23 cellular contexts compared by ENCODE assay signal in the genomic region with DNA sequence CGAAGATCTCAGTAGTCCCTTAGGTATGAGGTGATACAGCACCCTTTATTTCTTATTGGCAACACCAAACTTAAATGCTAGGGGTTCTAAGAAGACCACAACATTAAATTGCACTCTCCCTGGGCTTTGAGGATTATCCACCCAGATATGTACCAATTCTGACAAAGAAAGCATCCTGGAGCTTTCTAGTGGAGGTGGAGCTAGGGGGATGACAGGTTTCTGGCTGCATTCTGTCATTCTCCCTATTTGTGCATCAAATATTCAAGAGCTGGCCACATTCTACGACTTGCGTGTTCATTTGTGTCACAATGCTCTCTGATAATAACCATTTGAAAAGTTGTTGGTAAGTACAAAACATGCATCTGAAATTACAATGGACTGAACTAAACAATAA.
DNase-seq lines count a peak whose midpoint lies in the region; ATAC-seq, FAIRE-seq and TF ChIP-seq lines count a peak whose summit lies in the region.
"Had no signal": no experiment of that assay in that cellular context is flagged by ENCODE, and none has a peak within 500 bp of the region (broad histone marks: within the 10 kb centered on the region; RNA-seq: fewer than 3 reads in every experiment).

No MANE protein-coding gene starts in this region.

- CTCF ChIA-PET in activated CD8-positive, alpha-beta T cell treated with anti-CD3 and anti-CD28 coated beads, Interleukin-2, amount 10 ng/mL, durations not matched to agents 7 days and 5 days (lab: Charles Lee): no interaction called here

- ATAC-seq in HG02623 (IDR thresholded peaks at IDR 0.05; ENCODE audit: unreplicated experiment) (no peak), GM18519 (IDR thresholded peaks at IDR 0.05; ENCODE audit: low FRiP score, unreplicated experiment) (no peak)
- no peak for ATAC-seq in activated CD8-positive, alpha-beta T cell treated with anti-CD3 and anti-CD28 coated beads, Interleukin-2, amount 10 ng/mL, durations not matched to agents 7 days and 5 days
- ATAC-seq: activated CD8-positive, alpha-beta T cell treated with anti-CD3 and anti-CD28 coated beads for 36 hours; GM12878 had no signal

- DNase-seq in A172 (ENCODE audit: low spot score) (peak; percentile 33), coronary artery (ENCODE audit: low spot score) (no peak), GM12891 (ENCODE audit: insufficient read length, low spot score) (no peak)
- DNase-seq in activated CD8-positive, alpha-beta T cell treated with anti-CD3 and anti-CD28 coated beads, Interleukin-2, amount 10 ng/mL, durations not matched to agents 7 days and 5 days: no peak
- DNase-seq: activated CD4-positive, alpha-beta T cell treated with anti-CD3 and anti-CD28 coated beads for 1 hour; activated CD8-positive, alpha-beta T cell treated with anti-CD3 and anti-CD28 coated beads for 36 hours; activated effector memory CD4-positive, alpha-beta T cell treated with Interleukin-2 at 50 U/mL for 16 hours; activated naive CD8-positive, alpha-beta T cell treated with anti-CD3 and anti-CD28 coated beads for 36 hours; activated T-cell treated with anti-CD3 and anti-CD28 coated beads for 4 hours; NCI-H2081 treated with DMSO at 0.1 percent for 48 hours; ovary; stimulated activated CD4-positive, alpha-beta T cell treated with anti-CD3 and anti-CD28 coated beads, Interleukin-12 subunit alpha, Interleukin-12 subunit beta, amount 100 ng/mL, for 4 hours; stimulated activated CD4-positive, alpha-beta T cell treated with anti-CD3 and anti-CD28 coated beads, Interleukin-4, amount 100 ng/mL, for 4 hours; stimulated activated naive CD4-positive, alpha-beta T cell treated with Interleukin-2 at 50 U/mL for 16 hours; testis; uterus had no signal

- H3K27me3 Mint-ChIP-seq in nephron (ENCODE audit: low read depth): no peaks in the 10 kb centered on the region
- no peaks in the 10 kb centered on the region for H3K27me3 Mint-ChIP-seq in activated CD8-positive, alpha-beta T cell treated with anti-CD3 and anti-CD28 coated beads, Interleukin-2, amount 10 ng/mL, durations not matched to agents 7 days and 5 days (ENCODE audit: low read depth)
- H3K27me3 Mint-ChIP-seq: activated CD8-positive, alpha-beta T cell treated with anti-CD3 and anti-CD28 coated beads for 36 hours; activated naive CD8-positive, alpha-beta T cell treated with anti-CD3 and anti-CD28 coated beads for 36 hours; dendritic cell treated with granulocyte-macrophage colony-stimulating factor and Interleukin-4, amounts not matched to agents 40 ng/mL and 50 ng/mL, for 4 days had no signal

- peak overlapping the region; percentile 92 for H3K27ac ChIP-seq in HUES48 (ENCODE audit: low read depth, low read length)
- H3K27ac ChIP-seq in coronary artery: peak overlapping the region; percentile 24 to 65
- H3K27ac ChIP-seq: C4-2B, ovary, testis, uterus had no signal

- H3K36me3 Mint-ChIP-seq in nephron (ENCODE audit: low read depth): peaks cover 9% of the 10 kb centered on the region
- H3K36me3 Mint-ChIP-seq in activated CD8-positive, alpha-beta T cell treated with anti-CD3 and anti-CD28 coated beads, Interleukin-2, amount 10 ng/mL, durations not matched to agents 7 days and 5 days (ENCODE audit: low read depth): no peaks in the 10 kb centered on the region
- H3K36me3 Mint-ChIP-seq: activated naive CD8-positive, alpha-beta T cell treated with anti-CD3 and anti-CD28 coated beads for 36 hours had no signal

- TF ChIP-seq POLR2A in GM12891 (IDR thresholded peaks at IDR 0.05; ENCODE audit: low read depth, low read length): no peak

- H3K36me3 ChIP-seq in HUES48 (ENCODE audit: control insufficient read depth, insufficient read depth, low read length): no peaks in the 10 kb centered on the region
- H3K36me3 ChIP-seq: ovary, uterus had no signal

- peaks cover 22% of the 10 kb centered on the region for H3K4me1 Mint-ChIP-seq in nephron
- no peaks in the 10 kb centered on the region for H3K4me1 Mint-ChIP-seq in activated CD8-positive, alpha-beta T cell treated with anti-CD3 and anti-CD28 coated beads, Interleukin-2, amount 10 ng/mL, durations not matched to agents 7 days and 5 days (ENCODE audit: low read depth)
- H3K4me1 Mint-ChIP-seq: activated naive CD8-positive, alpha-beta T cell treated with anti-CD3 and anti-CD28 coated beads for 36 hours had no signal

- H3K27ac Mint-ChIP-seq in nephron: peak overlapping the region in 2 of 3 experiments; percentile 13 to 43
- no peak overlapping the region for H3K27ac Mint-ChIP-seq in activated CD8-positive, alpha-beta T cell treated with anti-CD3 and anti-CD28 coated beads, Interleukin-2, amount 10 ng/mL, durations not matched to agents 7 days and 5 days
- H3K27ac Mint-ChIP-seq: activated CD8-positive, alpha-beta T cell treated with anti-CD3 and anti-CD28 coated beads for 36 hours; activated naive CD8-positive, alpha-beta T cell treated with anti-CD3 and anti-CD28 coated beads for 36 hours; dendritic cell treated with granulocyte-macrophage colony-stimulating factor and Interleukin-4, amounts not matched to agents 40 ng/mL and 50 ng/mL, for 4 days had no signal

- H3K27me3 ChIP-seq in HUES48 (ENCODE audit: control insufficient read depth, insufficient read depth, low read length): no peaks in the 10 kb centered on the region
- H3K27me3 ChIP-seq: ovary, testis, uterus had no signal

- H3K4me3 Mint-ChIP-seq in nephron: no peak overlapping the region
- no peak overlapping the region for H3K4me3 Mint-ChIP-seq in activated CD8-positive, alpha-beta T cell treated with anti-CD3 and anti-CD28 coated beads, Interleukin-2, amount 10 ng/mL, durations not matched to agents 7 days and 5 days
- H3K4me3 Mint-ChIP-seq: activated CD8-positive, alpha-beta T cell treated with anti-CD3 and anti-CD28 coated beads for 36 hours; activated naive CD8-positive, alpha-beta T cell treated with anti-CD3 and anti-CD28 coated beads for 36 hours; dendritic cell treated with granulocyte-macrophage colony-stimulating factor and Interleukin-4, amounts not matched to agents 40 ng/mL and 50 ng/mL, for 4 days had no signal

- FAIRE-seq in GM12891 (lab: Jason Lieb, UNC): no peak
- FAIRE-seq: GM12878 had no signal

- H3K9me3 Mint-ChIP-seq in nephron: peaks cover 8% of the 10 kb centered on the region
- H3K9me3 Mint-ChIP-seq in activated CD8-positive, alpha-beta T cell treated with anti-CD3 and anti-CD28 coated beads, Interleukin-2, amount 10 ng/mL, durations not matched to agents 7 days and 5 days (ENCODE audit: insufficient read depth): peaks cover 3% of the 10 kb centered on the region

- H3K9me3 ChIP-seq in HUES48 (ENCODE audit: control insufficient read depth, insufficient read depth, low read length): no peaks in the 10 kb centered on the region
- H3K9me3 ChIP-seq: ovary, testis, uterus had no signal

- no peak overlapping the region; the same call in 1 of the 2 replicates for H3K9ac ChIP-seq in HUES48 (ENCODE audit: low read depth, low read length)

- H3K4me3 ChIP-seq in HUES48 (ENCODE audit: low read depth, low read length): no peak overlapping the region
- H3K4me3 ChIP-seq in coronary artery: no peak overlapping the region
- H3K4me3 ChIP-seq: GM12878, ovary, testis, uterus had no signal

- POLR2A ChIA-PET in activated CD8-positive, alpha-beta T cell treated with anti-CD3 and anti-CD28 coated beads, Interleukin-2, amount 10 ng/mL, durations not matched to agents 7 days and 5 days (lab: Charles Lee): no interaction called here

- TF ChIP-seq CTCF in coronary artery (IDR thresholded peaks at IDR 0.05): no peak
- no peak for TF ChIP-seq CTCF in nephron (IDR thresholded peaks at IDR 0.05; ENCODE audit: unreplicated experiment in 3 of 3)

- H3K4me1 ChIP-seq in HUES48 (ENCODE audit: control insufficient read depth, insufficient read depth, low read length): peaks cover 40% of the 10 kb centered on the region
- H3K4me1 ChIP-seq: testis, uterus had no signal

TF ChIP-seq in GM12891, 5 proteins besides CTCF, POLR2A, EP300 and RAD21:
- TF ChIP-seq SPI1 (IDR thresholded peaks at IDR 0.05; ENCODE audit: low read depth, low read length): no peak
- no peak for TF ChIP-seq TAF1 (IDR thresholded peaks at IDR 0.05; ENCODE audit: low read depth, low read length)
- TF ChIP-seq POLR2AphosphoS5 (IDR thresholded peaks at IDR 0.05; ENCODE audit: low read depth, low read length): no peak
- no peak for TF ChIP-seq PAX5 (IDR thresholded peaks at IDR 0.05; ENCODE audit: insufficient read depth, low read length, severe bottlenecking)
- TF ChIP-seq POU2F2 (IDR thresholded peaks at IDR 0.05; ENCODE audit: low read depth, low read length): no peak
